Comparison of ENCODE assay signal across 8 cellular contexts in the genomic region with DNA sequence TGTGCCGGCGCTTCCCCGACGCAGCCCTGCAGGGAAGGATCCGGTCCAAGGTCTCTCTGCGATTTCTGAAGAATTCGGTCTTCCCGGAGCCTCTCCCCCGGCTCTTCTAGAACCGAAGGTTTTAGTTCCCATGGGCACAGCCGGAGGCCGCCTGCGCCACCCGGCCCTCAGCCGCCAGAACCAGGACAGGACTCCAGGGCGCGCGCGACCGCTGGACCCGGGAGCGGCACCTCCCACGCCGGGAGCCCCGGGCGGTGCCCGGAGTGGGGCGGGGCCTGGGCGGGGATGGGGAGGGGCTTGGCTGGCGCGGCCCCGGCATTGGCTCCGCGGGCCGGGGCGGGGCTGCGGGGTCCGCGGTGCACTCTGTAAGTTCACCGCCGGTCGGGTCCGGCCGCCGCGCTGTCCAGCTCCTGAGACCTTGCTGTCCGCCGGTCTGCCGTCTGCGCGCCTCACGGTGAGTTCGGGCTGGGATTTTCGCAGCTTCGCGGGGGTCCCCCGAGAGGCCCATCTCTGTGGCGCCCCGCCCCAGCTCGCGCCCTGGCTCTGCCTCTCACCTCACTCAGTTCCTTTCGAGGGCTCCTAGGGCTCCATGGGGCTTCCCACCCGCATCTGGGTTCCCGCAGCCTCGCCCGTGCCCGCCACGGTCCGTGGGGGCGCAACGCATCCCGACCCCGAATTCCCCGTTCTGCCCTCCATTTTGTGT.
DNase-seq lines count a peak whose midpoint lies in the region; ATAC-seq and TF ChIP-seq lines count a peak whose summit lies in the region.

A gene with protein sequence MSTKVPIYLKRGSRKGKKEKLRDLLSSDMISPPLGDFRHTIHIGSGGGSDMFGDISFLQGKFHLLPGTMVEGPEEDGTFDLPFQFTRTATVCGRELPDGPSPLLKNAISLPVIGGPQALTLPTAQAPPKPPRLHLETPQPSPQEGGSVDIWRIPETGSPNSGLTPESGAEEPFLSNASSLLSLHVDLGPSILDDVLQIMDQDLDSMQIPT (plus strand): TSS at position 366 of the 703 bp plus-strand sequence. CDS start 6,033 bp downstream, outside the sequence.

- peak; percentile 76 for ATAC-seq in HG02588 (IDR thresholded peaks at IDR 0.05; ENCODE audit: unreplicated experiment)

- DNase-seq in GM12865 (ENCODE audit: low read depth) (peak; percentile 75), NCI-H146 treated with DMSO at 0.1 percent for 48 hours (lab: John Stamatoyannopoulos, UW; ENCODE audit: unreplicated experiment) (peak; percentile 42), caudate nucleus (lab: John Stamatoyannopoulos, UW) (peak in 60 of 61 donors; percentile 22 to 94 (median 84)), islet precursor cell (peak; percentile 93), NCI-H1048 (lab: John Stamatoyannopoulos, UW) (no peak)
- DNase-seq in activated CD4-positive, CD25-positive, alpha-beta regulatory T cell (lab: John Stamatoyannopoulos, UW), result peak; percentile 42 to 62 (median 60)
- peak; percentile 48 to 73 for DNase-seq in stimulated activated CD4-positive, alpha-beta T cell treated with anti-CD3 and anti-CD28 coated beads, Interleukin-12 subunit alpha, Interleukin-12 subunit beta, amount 100 ng/mL, for 24 hours (ENCODE audit: low read depth in 2 of 2)

- H3K4me3 ChIP-seq in GM12865 (ENCODE audit: low read depth, low read length), result peak within 1 kb of the TSS; percentile 87

- no peak for TF ChIP-seq CTCF in GM12865 (IDR thresholded peaks at IDR 0.05; ENCODE audit: insufficient read depth, low read depth, low read length, missing control alignments)

- H3K27ac ChIP-seq in caudate nucleus (ENCODE audit: low read depth, low read length), result peak within 1 kb of the TSS; percentile 94
